In genomic region chr1:43522776-43523480, GRCh38 we compare ENCODE assay signal across 11 cellular contexts. TPM values are rescaled to one million over a fixed set of nuclear protein-coding genes. Genes with fewer than 3 reads are reported as not detected.
DNase-seq lines count a peak whose midpoint lies in the region; ATAC-seq and TF ChIP-seq lines count a peak whose summit lies in the region.
"Had no signal": no experiment of that assay in that cellular context is flagged by ENCODE, and none has a peak within 500 bp of the region (broad histone marks: within the 10 kb centered on the region; RNA-seq: fewer than 3 reads in every experiment).

No MANE protein-coding gene starts in this region.

- ATAC-seq in foreskin keratinocyte (peak; percentile 95), upper lobe of right lung (peak; percentile 45), GM21737 (IDR thresholded peaks at IDR 0.05; ENCODE audit: unreplicated experiment) (no peak)
- ATAC-seq: activated CD8-positive, alpha-beta T cell treated with anti-CD3 and anti-CD28 coated beads, Interleukin-2, amount 10 ng/mL, durations not matched to agents 7 days and 5 days had no signal

- DNase-seq in activated effector memory CD4-positive, alpha-beta T cell treated with anti-CD3 and anti-CD28 coated beads, Interleukin-2, amount 50 U/mL, for 16 hours, result peak; percentile 38
- no peak for DNase-seq in activated effector memory CD4-positive, alpha-beta T cell treated with Interleukin-2 at 50 U/mL for 16 hours
- peak; percentile 94 for DNase-seq in SW480 (ENCODE audit: low spot score)
- DNase-seq in foreskin keratinocyte, result peak; percentile 91 to 98
- peak; percentile 61 for DNase-seq in upper lobe of right lung
- no peak for DNase-seq in COR-L47 (lab: John Stamatoyannopoulos, UW)
- no peak for DNase-seq in activated CD4-positive, alpha-beta T cell treated with anti-CD3 and anti-CD28 coated beads for 1 hour
- DNase-seq: activated CD8-positive, alpha-beta T cell treated with anti-CD3 and anti-CD28 coated beads, Interleukin-2, amount 10 ng/mL, durations not matched to agents 7 days and 5 days; NCI-H524 treated with DMSO at 0.1 percent for 48 hours; stimulated activated CD4-positive, alpha-beta T cell treated with anti-CD3 and anti-CD28 coated beads, Interleukin-2, amount 100 ng/mL, for 24 hours had no signal

- H3K9me3 ChIP-seq in upper lobe of right lung, result no peaks in the 10 kb centered on the region

- peak overlapping the region; percentile 4 for H3K27ac ChIP-seq in foreskin keratinocyte
- no peak overlapping the region for H3K27ac ChIP-seq in upper lobe of right lung

- H3K4me1 ChIP-seq in foreskin keratinocyte (peaks cover 9% of the 10 kb centered on the region), upper lobe of right lung (no peaks in the 10 kb centered on the region)

- TF ChIP-seq CTCF in foreskin keratinocyte (conservative IDR thresholded peaks at IDR 0.05) (no peak), upper lobe of right lung (IDR thresholded peaks at IDR 0.05) (no peak)

- intact Hi-C loops in upper lobe of right lung (cut with DNase I), result no loop called here

- H3K36me3 ChIP-seq in upper lobe of right lung, result no peaks in the 10 kb centered on the region

- no peaks in the 10 kb centered on the region for H3K27me3 ChIP-seq in foreskin keratinocyte
- H3K27me3 ChIP-seq in upper lobe of right lung, result no peaks in the 10 kb centered on the region

- no peak overlapping the region for H3K4me3 ChIP-seq in upper lobe of right lung

RNA-seq across cellular contexts. Expression of gene PTPRF, which starts 7.8 kb away (rescaled TPM):
- total RNA-seq in foreskin keratinocyte, result 147 and 186 TPM in 2 replicates
- polyA plus RNA-seq in foreskin keratinocyte, result 57.6 and 75.7 TPM in 2 replicates
- total RNA-seq in upper lobe of right lung, result 199 TPM

Comparison
In these comparisons a context has a peak if more than half of its experiments do, and no peak if none do; other contexts are left out.
1. DNase-seq: peak in activated effector memory CD4-positive, alpha-beta T cell treated with anti-CD3 and anti-CD28 coated beads, Interleukin-2, amount 50 U/mL, for 16 hours (single experiment), SW480 (single experiment), foreskin keratinocyte (2 of 2) and upper lobe of right lung (single experiment); none in activated effector memory CD4-positive, alpha-beta T cell treated with Interleukin-2 at 50 U/mL for 16 hours (single experiment), COR-L47 (single experiment) and activated CD4-positive, alpha-beta T cell treated with anti-CD3 and anti-CD28 coated beads for 1 hour (single experiment).